Comparison of ENCODE assay signal across 8 cellular contexts in genomic region chr1:92623187-92623778, GRCh38.
DNase-seq lines count a peak whose midpoint lies in the region; ATAC-seq and TF ChIP-seq lines count a peak whose summit lies in the region.

No MANE protein-coding gene starts in this region.

- DNase-seq in DMS53 treated with DMSO at 0.1 percent for 48 hours (lab: John Stamatoyannopoulos, UW; ENCODE audit: unreplicated experiment): peak; percentile 17
- DNase-seq in right lobe of liver: no peak
- DNase-seq in stimulated activated CD4-positive, alpha-beta T cell treated with anti-CD3 and anti-CD28 coated beads, Interleukin-4, amount 100 ng/mL, for 24 hours: no peak

- no peak for TF ChIP-seq POLR2A in right lobe of liver (IDR thresholded peaks at IDR 0.05)

- peak; percentile 59 for TF ChIP-seq CTCF in VCaP (conservative IDR thresholded peaks at IDR 0.05)
- TF ChIP-seq CTCF in right lobe of liver (IDR thresholded peaks at IDR 0.05): peak; percentile 33 to 45 (median 38)

- no peak overlapping the region for H3K4me3 ChIP-seq in right lobe of liver

- intact Hi-C loops in right lobe of liver (cut with DNase I): no loop called here

- no peaks in the 10 kb centered on the region for H3K27me3 ChIP-seq in right lobe of liver

- H3K9me3 ChIP-seq in right lobe of liver: no peaks in the 10 kb centered on the region

- H3K27ac ChIP-seq in VCaP (no peak overlapping the region), right lobe of liver (no peak overlapping the region)

- WGBS in right lobe of liver (ENCODE audit: insufficient coverage, low coverage, low lambda C conversion rate, missing lambda C conversion rate): 33% methylated on average over 1 of the region's 3 CpGs

- no peaks in the 10 kb centered on the region for H3K4me1 ChIP-seq in right lobe of liver

- ATAC-seq in HG03175 (IDR thresholded peaks at IDR 0.05; ENCODE audit: unreplicated experiment): peak; percentile 55
- ATAC-seq in right lobe of liver: peak in 3 of 4 donors; percentile 39 to 49 (median 45)
- ATAC-seq in GM21723 (IDR thresholded peaks at IDR 0.05; ENCODE audit: unreplicated experiment): no peak
- no peak for ATAC-seq in HG03457 (IDR thresholded peaks at IDR 0.05; ENCODE audit: unreplicated experiment)
- ATAC-seq in GM18502 (IDR thresholded peaks at IDR 0.05; ENCODE audit: poor library complexity, unreplicated experiment): no peak

- H3K36me3 ChIP-seq in right lobe of liver: peaks cover 0 to 18% (median 0%) of the 10 kb centered on the region in 4 donors

Comparison
In these comparisons a context has a peak if more than half of its experiments do, and no peak if none do; other contexts are left out.
1. ATAC-seq: peak in HG03175 (single experiment) and right lobe of liver (3 of 4); none in GM21723 (single experiment), HG03457 (single experiment) and GM18502 (single experiment).